8 cellular contexts compared by ENCODE assay signal in the genomic region with DNA sequence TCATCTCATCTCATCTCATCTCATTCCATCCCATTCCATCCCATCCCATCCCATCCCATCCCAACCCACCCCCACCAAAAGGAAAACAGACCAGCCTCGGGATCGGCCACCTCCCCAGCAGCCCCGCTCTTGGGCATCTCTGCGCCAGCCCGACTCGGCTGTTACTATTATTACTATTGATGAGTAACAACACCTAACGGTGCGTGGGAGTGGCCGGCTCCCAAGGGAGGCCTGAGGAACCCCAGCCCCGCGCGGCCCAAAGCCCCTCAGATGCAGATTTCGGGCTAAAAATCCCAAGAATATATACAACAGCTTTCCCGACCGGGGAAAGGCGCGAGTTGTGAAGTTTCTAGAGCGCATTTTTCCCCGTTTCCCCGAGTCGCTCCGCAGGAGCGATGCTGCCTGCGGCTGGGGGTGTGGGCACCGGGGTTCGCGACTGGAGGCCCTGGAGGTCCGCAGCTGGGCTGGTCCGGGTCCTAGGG. TPM values are rescaled to one million over a fixed set of nuclear protein-coding genes. Genes with fewer than 3 reads are reported as not detected.
DNase-seq lines count a peak whose midpoint lies in the region; ATAC-seq, FAIRE-seq and TF ChIP-seq lines count a peak whose summit lies in the region.

No MANE protein-coding gene starts in this region.

- DNase-seq in Calu3 = no peak
- peak; percentile 57 for DNase-seq in activated CD4-positive, alpha-beta memory T cell treated with anti-CD3 and anti-CD28 coated beads for 36 hours
- DNase-seq in frontal cortex (ENCODE audit: low spot score in 2 of 2) = peak; percentile 14 to 22
- no peak for DNase-seq in progenitor cell of endocrine pancreas (ENCODE audit: low spot score, unreplicated experiment)
- no peak for DNase-seq in COR-L47 (lab: John Stamatoyannopoulos, UW)
- DNase-seq in hippocampal formation (lab: John Stamatoyannopoulos, UW) = no peak

- no peak for FAIRE-seq in frontal cortex (lab: Jason Lieb, UNC)

- H3K27me3 Mint-ChIP-seq in Calu3 (ENCODE audit: unreplicated experiment) = no peaks in the 10 kb centered on the region
- no peaks in the 10 kb centered on the region for H3K27me3 Mint-ChIP-seq in activated CD4-positive, alpha-beta memory T cell treated with anti-CD3 and anti-CD28 coated beads for 36 hours
- peaks cover 6% of the 10 kb centered on the region for H3K27me3 Mint-ChIP-seq in progenitor cell of endocrine pancreas

- peaks cover 43% of the 10 kb centered on the region for H3K4me1 Mint-ChIP-seq in Calu3 (ENCODE audit: low read depth, unreplicated experiment)
- H3K4me1 Mint-ChIP-seq in activated CD4-positive, alpha-beta memory T cell treated with anti-CD3 and anti-CD28 coated beads for 36 hours (ENCODE audit: low read depth) = peaks cover 13% of the 10 kb centered on the region
- H3K4me1 Mint-ChIP-seq in progenitor cell of endocrine pancreas (ENCODE audit: low read depth) = peaks cover 27% of the 10 kb centered on the region

- intact Hi-C loops in Calu3 (cut with micrococcal nuclease; ENCODE audit: unreplicated experiment) = no loop called here
- intact Hi-C loops in activated CD4-positive, alpha-beta memory T cell treated with anti-CD3 and anti-CD28 coated beads for 36 hours (cut with micrococcal nuclease) = loop anchor here (2.0 kb wide), 1 partner anchor 124 kb away; a partner anchor contains a TSS

- CTCF ChIA-PET in Calu3 (lab: Charles Lee) = interaction anchor here (0.6 kb wide), 1 partner anchor 18 kb away, joined by 3 read pairs; no protein-coding TSS in a partner anchor
- CTCF ChIA-PET in activated CD4-positive, alpha-beta memory T cell treated with anti-CD3 and anti-CD28 coated beads for 36 hours (lab: Charles Lee) = no interaction called here

- H3K36me3 Mint-ChIP-seq in Calu3 (ENCODE audit: insufficient read depth, unreplicated experiment) (peaks cover 33% of the 10 kb centered on the region), progenitor cell of endocrine pancreas (ENCODE audit: insufficient read depth) (peaks cover 6% of the 10 kb centered on the region)
- H3K36me3 Mint-ChIP-seq in activated CD4-positive, alpha-beta memory T cell treated with anti-CD3 and anti-CD28 coated beads for 36 hours = peaks cover 3% of the 10 kb centered on the region

- POLR2A ChIA-PET in activated CD4-positive, alpha-beta memory T cell treated with anti-CD3 and anti-CD28 coated beads for 36 hours (lab: Charles Lee) = interaction anchor here (0.7 to 1.2 kb wide), 2 partner anchors 91 to 857 kb away, joined by 3 read pairs; no protein-coding TSS in a partner anchor

- H3K4me3 Mint-ChIP-seq in Calu3 (ENCODE audit: low read depth, unreplicated experiment) (peak overlapping the region; percentile 90), progenitor cell of endocrine pancreas (ENCODE audit: low read depth) (peak overlapping the region; percentile 84)
- peak overlapping the region; percentile 76 for H3K4me3 Mint-ChIP-seq in activated CD4-positive, alpha-beta memory T cell treated with anti-CD3 and anti-CD28 coated beads for 36 hours

- no peak for TF ChIP-seq CTCF in Calu3 (IDR thresholded peaks at IDR 0.05; ENCODE audit: unreplicated experiment)
- no peak for TF ChIP-seq CTCF in progenitor cell of endocrine pancreas (IDR thresholded peaks at IDR 0.05; ENCODE audit: unreplicated experiment)

- H3K9me3 Mint-ChIP-seq in Calu3 (ENCODE audit: low read depth, unreplicated experiment) = no peaks in the 10 kb centered on the region
- no peaks in the 10 kb centered on the region for H3K9me3 Mint-ChIP-seq in activated CD4-positive, alpha-beta memory T cell treated with anti-CD3 and anti-CD28 coated beads for 36 hours
- peaks cover 4% of the 10 kb centered on the region for H3K9me3 Mint-ChIP-seq in progenitor cell of endocrine pancreas (ENCODE audit: low read depth)

- peak overlapping the region; percentile 91 for H3K27ac Mint-ChIP-seq in Calu3 (ENCODE audit: unreplicated experiment)
- no peak overlapping the region for H3K27ac Mint-ChIP-seq in activated CD4-positive, alpha-beta memory T cell treated with anti-CD3 and anti-CD28 coated beads for 36 hours
- H3K27ac Mint-ChIP-seq in progenitor cell of endocrine pancreas = peak overlapping the region; percentile 56

- no TSS peak for BruUV-seq in Calu3 (replicated peaks; lab: Mats Ljungman, UMichigan)

- peak; percentile 23 for ATAC-seq in GM19463 (IDR thresholded peaks at IDR 0.05; ENCODE audit: unreplicated experiment)
- peak; percentile 26 for ATAC-seq in HG03571 (IDR thresholded peaks at IDR 0.05; ENCODE audit: unreplicated experiment)

RNA-seq across cellular contexts. Expression of a gene that starts 0.6 kb away (rescaled TPM):
- total RNA-seq in Calu3 (2022) = 18.1 and 24.0 TPM in 2 replicates
- total RNA-seq in activated CD4-positive, alpha-beta memory T cell treated with anti-CD3 and anti-CD28 coated beads for 36 hours = 1 to 10 TPM; 6.8 to 7.5 TPM
- total RNA-seq in frontal cortex = 22.4 TPM
- 13.9 and 15.4 TPM in 2 replicates for total RNA-seq in progenitor cell of endocrine pancreas

Comparison
In these comparisons a context has a peak if more than half of its experiments do, and no peak if none do; other contexts are left out.
1. DNase-seq: peak in activated CD4-positive, alpha-beta memory T cell treated with anti-CD3 and anti-CD28 coated beads for 36 hours (single experiment) and frontal cortex (2 of 2); none in Calu3 (single experiment), progenitor cell of endocrine pancreas (single experiment), COR-L47 (single experiment) and hippocampal formation (0 of 2).
2. Peak in every context shown above with its lines, with median percentiles within 50 percentile points of each other: H3K4me3 Mint-ChIP-seq.